19 cellular contexts compared by ENCODE assay signal in the genomic region with DNA sequence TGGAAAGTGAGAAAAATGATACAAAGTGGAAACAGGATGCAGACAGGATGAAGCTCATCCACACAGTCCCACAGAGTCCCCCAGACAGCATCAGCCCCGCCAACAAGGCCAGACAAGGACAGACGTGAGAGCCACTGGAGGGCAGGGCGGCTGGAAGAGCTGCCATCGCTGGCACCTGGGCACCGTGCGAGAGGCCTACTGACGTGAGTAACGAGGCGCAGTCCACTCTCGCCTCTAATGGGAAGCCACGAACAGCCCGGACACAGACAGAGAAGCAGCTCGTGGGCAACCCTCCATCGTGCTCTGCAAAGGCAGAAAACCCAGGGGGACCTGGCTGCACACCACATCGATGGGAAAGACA. TPM values are rescaled to one million over a fixed set of nuclear protein-coding genes. Genes with fewer than 3 reads are reported as not detected.
DNase-seq lines count a peak whose midpoint lies in the region; ATAC-seq and TF ChIP-seq lines count a peak whose summit lies in the region.
"Had no signal": no experiment of that assay in that cellular context is flagged by ENCODE, and none has a peak within 500 bp of the region (broad histone marks: within the 10 kb centered on the region; RNA-seq: fewer than 3 reads in every experiment).

No MANE protein-coding gene starts in this region.

- no peak overlapping the region for H3K4me3 ChIP-seq in BLaER1 treated with 17β-estradiol and CSF1 and Interleukin-3, amounts not matched to agents 10 nM and 100 nM
- H3K4me3 ChIP-seq: PC-9 had no signal

- no peaks in the 10 kb centered on the region for H3K4me1 Mint-ChIP-seq in chondrocyte (ENCODE audit: low read depth)
- H3K4me1 Mint-ChIP-seq in naive thymus-derived CD8-positive, alpha-beta T cell: peaks cover 28 to 48% (median 33%) of the 10 kb centered on the region in 4 donors
- H3K4me1 Mint-ChIP-seq in endothelial cell (ENCODE audit: unreplicated experiment): peaks cover 26% of the 10 kb centered on the region

- H3K27ac Mint-ChIP-seq in chondrocyte (ENCODE audit: unreplicated experiment) (no peak overlapping the region), endothelial cell (ENCODE audit: unreplicated experiment) (no peak overlapping the region)
- peak overlapping the region in 9 of 10 donors; percentile 48 to 95 (median 68) for H3K27ac Mint-ChIP-seq in naive thymus-derived CD8-positive, alpha-beta T cell

- peaks cover 62 to 100% (median 95%) of the 10 kb centered on the region in 11 experiments; a peak in 21 of 22 replicates for H4K20me1 ChIP-seq in BLaER1 treated with 17β-estradiol and CSF1 and Interleukin-3, amounts not matched to agents 10 nM and 100 nM

- peaks cover 3% of the 10 kb centered on the region for H3K36me3 Mint-ChIP-seq in chondrocyte (ENCODE audit: low read depth)
- H3K36me3 Mint-ChIP-seq in naive thymus-derived CD8-positive, alpha-beta T cell: peaks cover 0 to 4% (median 2%) of the 10 kb centered on the region in 3 donors
- peaks cover 6% of the 10 kb centered on the region for H3K36me3 Mint-ChIP-seq in endothelial cell (ENCODE audit: low read depth, unreplicated experiment)

- peak overlapping the region in 7 of 11 experiments; percentile 9 to 57 (median 32); a peak in 9 of 22 replicates for H3K27ac ChIP-seq in BLaER1 treated with 17β-estradiol and CSF1 and Interleukin-3, amounts not matched to agents 10 nM and 100 nM
- H3K27ac ChIP-seq: PC-9 had no signal

- H3K4me3 Mint-ChIP-seq in chondrocyte (ENCODE audit: unreplicated experiment): no peak overlapping the region
- H3K4me3 Mint-ChIP-seq in naive thymus-derived CD8-positive, alpha-beta T cell: no peak overlapping the region
- no peak overlapping the region for H3K4me3 Mint-ChIP-seq in endothelial cell (ENCODE audit: unreplicated experiment)

- POLR2A ChIA-PET in naive thymus-derived CD8-positive, alpha-beta T cell (lab: Charles Lee): interaction anchor here (0.7 kb wide), 1 partner anchor 14 kb away, joined by 3 read pairs; no protein-coding TSS in a partner anchor

- H3K9me3 ChIP-seq in BLaER1 treated with 17β-estradiol and CSF1 and Interleukin-3, amounts not matched to agents 10 nM and 100 nM (replicated peaks in 1 of 11): peaks cover 0 to 1% (median 0%) of the 10 kb centered on the region in 11 experiments; a peak in 2 of 22 replicates

- peak; percentile 58 for DNase-seq in activated effector memory CD4-positive, alpha-beta T cell treated with anti-CD3 and anti-CD28 coated beads, Interleukin-2, amount 50 U/mL, for 16 hours
- DNase-seq in activated effector memory CD4-positive, alpha-beta T cell treated with Interleukin-2 at 50 U/mL for 16 hours: no peak
- DNase-seq in chondrocyte (ENCODE audit: low spot score): peak; percentile 64
- DNase-seq in naive thymus-derived CD8-positive, alpha-beta T cell: peak in 1 of 10 donors; percentile 40
- no peak for DNase-seq in endothelial cell (ENCODE audit: low spot score)
- no peak for DNase-seq in activated T-cell treated with anti-CD3 and anti-CD28 coated beads, Interleukin-2, amount 50 U/mL, for 48 hours
- DNase-seq: C1 segment of cervical spinal cord, DMS 273 treated with DMSO at 0.1 percent for 48 hours, GF-D8, GOT3, Kasumi-1, MM.1S, NCI-H1092 treated with DMSO at 0.1 percent for 48 hours, NCI-H2081 treated with DMSO at 0.1 percent for 48 hours, NCI-H510A, NCI-H774, PC-9 had no signal

- no peaks in the 10 kb centered on the region for H3K27me3 ChIP-seq in BLaER1 treated with 17β-estradiol and CSF1 and Interleukin-3, amounts not matched to agents 10 nM and 100 nM

- no peak for TF ChIP-seq CTCF in chondrocyte (IDR thresholded peaks at IDR 0.05)
- TF ChIP-seq CTCF in endothelial cell (IDR thresholded peaks at IDR 0.05; ENCODE audit: unreplicated experiment): no peak

- peaks cover 52 to 87% (median 82%) of the 10 kb centered on the region in 10 experiments for H3K4me1 ChIP-seq in BLaER1 treated with 17β-estradiol and CSF1 and Interleukin-3, amounts not matched to agents 10 nM and 100 nM

- no peak for ATAC-seq in naive thymus-derived CD8-positive, alpha-beta T cell
- ATAC-seq in HG02798 (IDR thresholded peaks at IDR 0.05; ENCODE audit: poor library complexity, unreplicated experiment): no peak

- peak overlapping the region in 3 of 11 experiments; percentile 9 to 22 (median 22); a peak in 1 of 22 replicates for H3K9ac ChIP-seq in BLaER1 treated with 17β-estradiol and CSF1 and Interleukin-3, amounts not matched to agents 10 nM and 100 nM

- H3K36me3 ChIP-seq in BLaER1 treated with 17β-estradiol and CSF1 and Interleukin-3, amounts not matched to agents 10 nM and 100 nM: peaks cover 0 to 46% (median 11%) of the 10 kb centered on the region in 11 experiments; a peak in 14 of 22 replicates

- H3K27me3 Mint-ChIP-seq in chondrocyte (ENCODE audit: low read depth) (no peaks in the 10 kb centered on the region), endothelial cell (ENCODE audit: unreplicated experiment) (peaks cover 14% of the 10 kb centered on the region)
- no peaks in the 10 kb centered on the region for H3K27me3 Mint-ChIP-seq in naive thymus-derived CD8-positive, alpha-beta T cell

- H3K9me3 Mint-ChIP-seq in chondrocyte (ENCODE audit: low read depth) (no peaks in the 10 kb centered on the region), endothelial cell (ENCODE audit: unreplicated experiment) (no peaks in the 10 kb centered on the region)
- H3K9me3 Mint-ChIP-seq in naive thymus-derived CD8-positive, alpha-beta T cell: no peaks in the 10 kb centered on the region

- peak overlapping the region; percentile 41 to 92 (median 84); a peak in 21 of 22 replicates for H3K4me2 ChIP-seq in BLaER1 treated with 17β-estradiol and CSF1 and Interleukin-3, amounts not matched to agents 10 nM and 100 nM
- H3K4me2 ChIP-seq: PC-9 had no signal

RNA-seq across cellular contexts. Expression of gene HDAC4, which starts 17.0 kb away (rescaled TPM):
- total RNA-seq in chondrocyte: 16.4 to 27.0 TPM (median 22.3 TPM) in 3 replicates
- 10 to 100 TPM; 31.7 to 37.3 TPM for total RNA-seq in naive thymus-derived CD8-positive, alpha-beta T cell
- polyA plus RNA-seq in naive thymus-derived CD8-positive, alpha-beta T cell: 10 to 100 TPM in 1 of 3 donors, 1 to 10 TPM in 2; 2.8 to 10.1 (median 8.0) TPM
- 26.0 TPM for total RNA-seq in endothelial cell (ENCODE audit: unreplicated experiment)

Comparison
In these comparisons a context has a peak if more than half of its experiments do, and no peak if none do; other contexts are left out.
1. DNase-seq: peak in activated effector memory CD4-positive, alpha-beta T cell treated with anti-CD3 and anti-CD28 coated beads, Interleukin-2, amount 50 U/mL, for 16 hours (single experiment) and chondrocyte (single experiment); none in activated effector memory CD4-positive, alpha-beta T cell treated with Interleukin-2 at 50 U/mL for 16 hours (single experiment), endothelial cell (single experiment) and activated T-cell treated with anti-CD3 and anti-CD28 coated beads, Interleukin-2, amount 50 U/mL, for 48 hours (0 of 2).
2. H3K27ac Mint-ChIP-seq: peak in naive thymus-derived CD8-positive, alpha-beta T cell (9 of 10); none in chondrocyte (single experiment) and endothelial cell (single experiment).